Comparison of ENCODE assay signal across 34 cellular contexts in the genomic region with DNA sequence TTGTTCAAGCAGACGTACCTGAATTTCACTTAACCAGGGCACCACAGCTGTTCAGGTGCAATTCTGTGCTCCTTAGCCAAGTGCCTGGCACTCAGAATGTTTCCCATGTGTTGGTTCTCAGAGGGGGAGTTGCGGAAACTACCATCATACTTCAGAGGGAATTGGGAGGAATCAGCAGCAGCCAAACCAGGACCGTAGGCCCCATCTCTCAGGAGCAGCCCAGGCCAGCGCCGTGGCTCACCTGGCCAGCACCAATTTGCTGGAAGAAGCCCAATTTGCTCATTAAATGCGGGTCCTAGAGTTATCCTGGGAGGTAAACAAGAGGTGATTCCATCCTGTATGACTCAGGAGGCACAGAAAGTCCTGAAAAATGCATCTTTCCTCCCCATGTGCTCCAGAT.
"Had no signal": no experiment of that assay in that cellular context is flagged by ENCODE, and none has a peak within 500 bp of the region (broad histone marks: within the 10 kb centered on the region; RNA-seq: fewer than 3 reads in every experiment).

No MANE protein-coding gene starts in this region.

- FAIRE-seq: keratinocyte, small intestine had no signal

- H3K27me3 ChIP-seq: hepatocyte, neural progenitor cell, neutrophil, ovary, right atrium auricular region, right lobe of liver, testis, thyroid gland, upper lobe of left lung, vagina had no signal

- H3K4me1 ChIP-seq: heart right ventricle, lower lobe of right lung, neural progenitor cell, right atrium auricular region, right lobe of liver, stomach, testis, thyroid gland, transverse colon, upper lobe of left lung, vagina had no signal

- H3K27ac ChIP-seq: heart right ventricle, hepatocyte, lower lobe of right lung, neural progenitor cell, neutrophil, ovary, right atrium auricular region, right lobe of liver, stomach, testis, thyroid gland, transverse colon, upper lobe of left lung, vagina had no signal

- DNase-seq: heart right ventricle; kidney glomerular epithelial cell; left cardiac atrium; left ventricle myocardium superior; lower lobe of right lung; mammary epithelial cell; mesenchymal stem cell; naive B cell; natural killer cell; nephron progenitor cell; occipital lobe; ovary; right lobe of liver; small intestine; stimulated activated CD4-positive, alpha-beta T cell treated with anti-CD3 and anti-CD28 coated beads, Interleukin-1b, Interleukin-23, amount 100 ng/mL, for 48 hours; stimulated activated CD4-positive, alpha-beta T cell treated with anti-CD3 and anti-CD28 coated beads, Interleukin-2, amount 100 ng/mL, for 48 hours; stimulated activated CD4-positive, alpha-beta T cell treated with anti-CD3 and anti-CD28 coated beads, Interleukin-4, amount 100 ng/mL, for 4 hours; stimulated activated CD8-positive, alpha-beta memory T cell treated with anti-CD3 and anti-CD28 coated beads, Interleukin-4, amount 100 ng/mL, for 48 hours; stimulated activated naive CD8-positive, alpha-beta T cell treated with anti-CD3 and anti-CD28 coated beads, Interleukin-15, Interleukin-2, amounts not matched to agents 100 U/mL and 50 U/mL, for 24 hours; stomach; thyroid gland; transverse colon had no signal

- H3K4me1 Mint-ChIP-seq: mesothelial cell of epicardium; naive B cell; natural killer cell; nephron progenitor cell; stimulated activated memory B cell treated with anti-CD40 and anti-IgM and Interleukin-4, amounts not matched to agents 10 μg/mL and 1 μg/mL and 100 μg/mL, for 72 hours had no signal

- H3K36me3 Mint-ChIP-seq: mesothelial cell of epicardium; natural killer cell; neural progenitor cell; stimulated activated memory B cell treated with anti-CD40 and anti-IgM and Interleukin-4, amounts not matched to agents 10 μg/mL and 1 μg/mL and 100 μg/mL, for 72 hours had no signal

- ATAC-seq: heart right ventricle; left cardiac atrium; left lobe of liver; left ventricle myocardium superior; lower lobe of right lung; natural killer cell; stimulated activated memory B cell treated with anti-CD40 and anti-IgM and Interleukin-4, amounts not matched to agents 10 μg/mL and 1 μg/mL and 100 μg/mL, for 72 hours; stimulated activated naive CD8-positive, alpha-beta T cell treated with anti-CD3 and anti-CD28 coated beads, Interleukin-15, Interleukin-2, amounts not matched to agents 100 U/mL and 50 U/mL, for 24 hours had no signal

- H3K9me3 ChIP-seq: lower lobe of right lung, neutrophil, ovary, right lobe of liver, testis, thyroid gland, transverse colon, upper lobe of left lung, vagina had no signal

- H3K4me3 Mint-ChIP-seq: mesothelial cell of epicardium; natural killer cell; nephron progenitor cell; neural progenitor cell; stimulated activated memory B cell treated with anti-CD40 and anti-IgM and Interleukin-4, amounts not matched to agents 10 μg/mL and 1 μg/mL and 100 μg/mL, for 72 hours had no signal

- H3K4me3 ChIP-seq: heart right ventricle, hepatocyte, lower lobe of right lung, neural progenitor cell, ovary, right atrium auricular region, right lobe of liver, stomach, testis, thyroid gland, transverse colon, upper lobe of left lung, vagina had no signal

- H3K9me3 Mint-ChIP-seq: mesothelial cell of epicardium, natural killer cell had no signal

- H3K27ac Mint-ChIP-seq: mesothelial cell of epicardium; naive B cell; natural killer cell; nephron progenitor cell; progenitor cell of endocrine pancreas; stimulated activated memory B cell treated with anti-CD40 and anti-IgM and Interleukin-4, amounts not matched to agents 10 μg/mL and 1 μg/mL and 100 μg/mL, for 72 hours had no signal

- H3K36me3 ChIP-seq: heart right ventricle, lower lobe of right lung, neural progenitor cell, neutrophil, ovary, right atrium auricular region, right lobe of liver, stomach, thyroid gland, transverse colon, upper lobe of left lung, vagina had no signal
